In the genomic region with DNA sequence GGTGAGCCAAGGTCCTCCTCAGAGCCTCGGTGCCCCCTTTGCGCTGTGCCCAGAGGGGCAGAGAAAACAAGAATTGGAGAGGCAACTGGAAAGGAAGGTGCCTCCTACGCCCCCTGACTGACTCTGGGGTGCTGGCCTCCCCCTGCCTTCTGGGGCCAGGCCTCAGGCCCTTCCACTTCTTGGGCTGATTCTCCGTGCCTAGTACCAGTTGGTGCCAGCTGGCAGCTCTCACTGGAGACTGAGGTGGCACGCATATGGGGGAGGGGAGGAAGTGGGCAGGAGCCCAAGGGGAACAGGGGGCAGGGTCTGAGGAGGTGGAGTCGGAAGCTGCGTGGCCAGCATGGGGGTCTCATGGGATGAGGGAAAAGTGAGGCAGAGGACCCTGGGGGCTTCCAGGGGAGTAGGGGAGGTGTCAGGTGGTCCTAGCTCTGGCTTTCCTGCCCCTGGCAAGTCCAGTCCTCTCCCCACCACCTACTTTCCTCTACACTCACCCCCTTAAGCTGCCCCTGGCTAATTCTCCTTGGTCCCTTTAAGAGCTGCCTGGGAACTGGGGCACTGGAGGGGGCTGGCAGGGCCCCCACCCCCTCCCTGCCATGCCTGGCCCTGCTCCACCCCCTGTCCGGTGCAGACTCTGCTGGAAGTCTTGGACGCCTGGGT, we compare ENCODE assay signal across 9 cellular contexts.
DNase-seq lines count a peak whose midpoint lies in the region; ATAC-seq and TF ChIP-seq lines count a peak whose summit lies in the region.
"Had no signal": no experiment of that assay in that cellular context is flagged by ENCODE, and none has a peak within 500 bp of the region (broad histone marks: within the 10 kb centered on the region; RNA-seq: fewer than 3 reads in every experiment).

No MANE protein-coding gene starts in this region.

- H3K9me3 Mint-ChIP-seq in T-helper 1 cell treated with Interleukin-12 subunit alpha and Interleukin-12 subunit beta and Interleukin-4 antibody, amounts not matched to agents 30 μg/mL and 1 μg/mL, for 36 hours, result no peaks in the 10 kb centered on the region
- H3K9me3 Mint-ChIP-seq in stimulated activated naive CD8-positive, alpha-beta T cell treated with anti-CD3 and anti-CD28 coated beads, Interleukin-15, Interleukin-2, amounts not matched to agents 100 ng/mL and 50 ng/mL, for 24 hours, result no peaks in the 10 kb centered on the region

- no peak overlapping the region for H3K4me3 ChIP-seq in WERI-Rb-1 (ENCODE audit: low read depth, low read length)

- no peak for ATAC-seq in HG03108 (IDR thresholded peaks at IDR 0.05; ENCODE audit: unreplicated experiment)

- no peak for TF ChIP-seq CTCF in WERI-Rb-1 (IDR thresholded peaks at IDR 0.05; ENCODE audit: low read depth, low read length)

- H3K27ac ChIP-seq in WERI-Rb-1, result peak overlapping the region; percentile 45
- H3K27ac ChIP-seq: C4-2B had no signal

- H3K27me3 ChIP-seq in WERI-Rb-1 (ENCODE audit: insufficient read depth, low read depth, severe bottlenecking), result no peaks in the 10 kb centered on the region

- no peaks in the 10 kb centered on the region for H3K36me3 ChIP-seq in WERI-Rb-1

- no peaks in the 10 kb centered on the region for H3K9me3 ChIP-seq in WERI-Rb-1 (ENCODE audit: severe bottlenecking)

- peak overlapping the region; percentile 69 for H3K4me3 Mint-ChIP-seq in T-helper 1 cell treated with Interleukin-12 subunit alpha and Interleukin-12 subunit beta and Interleukin-4 antibody, amounts not matched to agents 30 μg/mL and 1 μg/mL, for 36 hours
- peak overlapping the region; percentile 73 for H3K4me3 Mint-ChIP-seq in stimulated activated naive CD8-positive, alpha-beta T cell treated with anti-CD3 and anti-CD28 coated beads, Interleukin-15, Interleukin-2, amounts not matched to agents 100 ng/mL and 50 ng/mL, for 24 hours

- H3K4me1 Mint-ChIP-seq in T-helper 1 cell treated with Interleukin-12 subunit alpha and Interleukin-12 subunit beta and Interleukin-4 antibody, amounts not matched to agents 30 μg/mL and 1 μg/mL, for 36 hours (ENCODE audit: low read depth), result peaks cover 23% of the 10 kb centered on the region
- peaks cover 58% of the 10 kb centered on the region for H3K4me1 Mint-ChIP-seq in stimulated activated naive CD8-positive, alpha-beta T cell treated with anti-CD3 and anti-CD28 coated beads, Interleukin-15, Interleukin-2, amounts not matched to agents 100 ng/mL and 50 ng/mL, for 24 hours (ENCODE audit: low read depth)

- DNase-seq in T-helper 1 cell, result no peak
- DNase-seq in WERI-Rb-1, result no peak
- DNase-seq in hypothalamus (lab: John Stamatoyannopoulos, UW), result peak in 35 of 51 donors; percentile 23 to 75 (median 56)
- DNase-seq in activated effector memory CD4-positive, alpha-beta T cell treated with Interleukin-2 at 50 U/mL for 16 hours, result no peak
- DNase-seq in Kasumi-1 (lab: John Stamatoyannopoulos, UW), result no peak

- H3K36me3 Mint-ChIP-seq in T-helper 1 cell treated with Interleukin-12 subunit alpha and Interleukin-12 subunit beta and Interleukin-4 antibody, amounts not matched to agents 30 μg/mL and 1 μg/mL, for 36 hours (ENCODE audit: low read depth), result no peaks in the 10 kb centered on the region
- H3K36me3 Mint-ChIP-seq in stimulated activated naive CD8-positive, alpha-beta T cell treated with anti-CD3 and anti-CD28 coated beads, Interleukin-15, Interleukin-2, amounts not matched to agents 100 ng/mL and 50 ng/mL, for 24 hours (ENCODE audit: low read depth), result no peaks in the 10 kb centered on the region

- peak overlapping the region; percentile 33 for H3K27ac Mint-ChIP-seq in T-helper 1 cell treated with Interleukin-12 subunit alpha and Interleukin-12 subunit beta and Interleukin-4 antibody, amounts not matched to agents 30 μg/mL and 1 μg/mL, for 36 hours
- H3K27ac Mint-ChIP-seq in stimulated activated naive CD8-positive, alpha-beta T cell treated with anti-CD3 and anti-CD28 coated beads, Interleukin-15, Interleukin-2, amounts not matched to agents 100 ng/mL and 50 ng/mL, for 24 hours, result peak overlapping the region; percentile 93

- H3K27me3 Mint-ChIP-seq in T-helper 1 cell treated with Interleukin-12 subunit alpha and Interleukin-12 subunit beta and Interleukin-4 antibody, amounts not matched to agents 30 μg/mL and 1 μg/mL, for 36 hours (ENCODE audit: low read depth), result no peaks in the 10 kb centered on the region
- no peaks in the 10 kb centered on the region for H3K27me3 Mint-ChIP-seq in stimulated activated naive CD8-positive, alpha-beta T cell treated with anti-CD3 and anti-CD28 coated beads, Interleukin-15, Interleukin-2, amounts not matched to agents 100 ng/mL and 50 ng/mL, for 24 hours

Comparison
In these comparisons a context has a peak if more than half of its experiments do, and no peak if none do; other contexts are left out.
1. DNase-seq: peak in hypothalamus (35 of 51); none in T-helper 1 cell (0 of 5), WERI-Rb-1 (single experiment), activated effector memory CD4-positive, alpha-beta T cell treated with Interleukin-2 at 50 U/mL for 16 hours (single experiment) and Kasumi-1 (0 of 2).